ENCODE assay signal across 9 cellular contexts in genomic region chr3:109532257-109533216, GRCh38.
A peak's percentile ranks its signal among the peaks of the same experiment; 100 is the strongest.
DNase-seq lines count a peak whose midpoint lies in the region; ATAC-seq lines count a peak whose summit lies in the region.
"Had no signal": no experiment of that assay in that cellular context is flagged by ENCODE, and none has a peak within 500 bp of the region (broad histone marks: within the 10 kb centered on the region; RNA-seq: fewer than 3 reads in every experiment).

No MANE protein-coding gene starts in this region.

- H3K36me3 Mint-ChIP-seq in activated CD8-positive, alpha-beta memory T cell treated with anti-CD3 and anti-CD28 coated beads, Interleukin-2, amount 10 ng/mL, durations not matched to agents 7 days and 5 days: no peaks in the 10 kb centered on the region

- peak; percentile 63 for ATAC-seq in activated CD8-positive, alpha-beta memory T cell treated with anti-CD3 and anti-CD28 coated beads, Interleukin-2, amount 10 ng/mL, durations not matched to agents 7 days and 5 days
- no peak for ATAC-seq in HG02588 (IDR thresholded peaks at IDR 0.05; ENCODE audit: unreplicated experiment)

- no peaks in the 10 kb centered on the region for H3K4me1 Mint-ChIP-seq in activated CD8-positive, alpha-beta memory T cell treated with anti-CD3 and anti-CD28 coated beads, Interleukin-2, amount 10 ng/mL, durations not matched to agents 7 days and 5 days
- H3K4me1 Mint-ChIP-seq: B cell had no signal

- CTCF ChIA-PET in activated CD8-positive, alpha-beta memory T cell treated with anti-CD3 and anti-CD28 coated beads, Interleukin-2, amount 10 ng/mL, durations not matched to agents 7 days and 5 days (lab: Charles Lee): interaction anchor here (1.6 to 3.4 kb wide), 2 partner anchors 21 to 782 kb away, joined by 5 to 13 read pairs; no protein-coding TSS in a partner anchor

- peaks cover 4% of the 10 kb centered on the region for H3K27me3 Mint-ChIP-seq in activated CD8-positive, alpha-beta memory T cell treated with anti-CD3 and anti-CD28 coated beads, Interleukin-2, amount 10 ng/mL, durations not matched to agents 7 days and 5 days
- H3K27me3 Mint-ChIP-seq: B cell had no signal

- no peaks in the 10 kb centered on the region for H3K9me3 Mint-ChIP-seq in activated CD8-positive, alpha-beta memory T cell treated with anti-CD3 and anti-CD28 coated beads, Interleukin-2, amount 10 ng/mL, durations not matched to agents 7 days and 5 days (ENCODE audit: low read depth)

- H3K27ac Mint-ChIP-seq in activated CD8-positive, alpha-beta memory T cell treated with anti-CD3 and anti-CD28 coated beads, Interleukin-2, amount 10 ng/mL, durations not matched to agents 7 days and 5 days: no peak overlapping the region
- H3K27ac Mint-ChIP-seq: B cell had no signal

- no peak overlapping the region for H3K4me3 Mint-ChIP-seq in activated CD8-positive, alpha-beta memory T cell treated with anti-CD3 and anti-CD28 coated beads, Interleukin-2, amount 10 ng/mL, durations not matched to agents 7 days and 5 days
- H3K4me3 Mint-ChIP-seq: B cell had no signal

- DNase-seq in NCI-H146 (lab: John Stamatoyannopoulos, UW) (peak; percentile 24), NCI-H146 treated with DMSO at 0.1 percent for 48 hours (lab: John Stamatoyannopoulos, UW; ENCODE audit: unreplicated experiment) (no peak), NCI-H226 (peak; percentile 62), foreskin melanocyte (peak; percentile 31), ureter (ENCODE audit: low spot score) (no peak)
- DNase-seq in activated CD8-positive, alpha-beta memory T cell treated with anti-CD3 and anti-CD28 coated beads, Interleukin-2, amount 10 ng/mL, durations not matched to agents 7 days and 5 days: peak; percentile 62
- DNase-seq in stimulated activated CD4-positive, alpha-beta T cell treated with anti-CD3 and anti-CD28 coated beads, Interleukin-12 subunit alpha, Interleukin-12 subunit beta, amount 100 ng/mL, for 4 hours: peak; percentile 22

Comparison
In these comparisons a context has a peak if more than half of its experiments do, and no peak if none do; other contexts are left out.
1. DNase-seq: peak in NCI-H146 (single experiment), NCI-H226 (single experiment), activated CD8-positive, alpha-beta memory T cell treated with anti-CD3 and anti-CD28 coated beads, Interleukin-2, amount 10 ng/mL, durations not matched to agents 7 days and 5 days (single experiment), foreskin melanocyte (single experiment) and stimulated activated CD4-positive, alpha-beta T cell treated with anti-CD3 and anti-CD28 coated beads, Interleukin-12 subunit alpha, Interleukin-12 subunit beta, amount 100 ng/mL, for 4 hours (single experiment); none in NCI-H146 treated with DMSO at 0.1 percent for 48 hours (single experiment) and ureter (single experiment).